8 cellular contexts compared by ENCODE assay signal in genomic region chr6:125779924-125780539, GRCh38. TPM values are rescaled to one million over a fixed set of nuclear protein-coding genes. Genes with fewer than 3 reads are reported as not detected.
DNase-seq lines count a peak whose midpoint lies in the region; ATAC-seq and TF ChIP-seq lines count a peak whose summit lies in the region.

No MANE protein-coding gene starts in this region.

- H3K36me3 ChIP-seq in GM23248 (ENCODE audit: low read depth) (no peaks in the 10 kb centered on the region), Karpas-422 (ENCODE audit: insufficient read depth, low read length) (no peaks in the 10 kb centered on the region)

- peak overlapping the region; percentile 94 for H2AFZ ChIP-seq in GM23248
- H2AFZ ChIP-seq in Karpas-422 (ENCODE audit: low read length) = peak overlapping the region; percentile 92

- peaks cover 14% of the 10 kb centered on the region for H3F3A ChIP-seq in GM23248 (ENCODE audit: insufficient read depth)

- in situ Hi-C loops in GM23248 (cut with MboI) = no loop called here

- H3K4me1 Mint-ChIP-seq in activated T-helper 17 cell treated with anti-CD3 and anti-CD28 coated beads, Interleukin-2, amount 50 U/mL, for 72 hours = peaks cover 8% of the 10 kb centered on the region
- peaks cover 12 to 15% of the 10 kb centered on the region in 2 donors for H3K4me1 Mint-ChIP-seq in natural killer cell treated with Interleukin-12 subunit alpha and Interleukin-12 subunit beta and Interleukin-15 and Interleukin-18, amount 100 ng/mL, for 72 hours (ENCODE audit: low read depth in 2 of 2)

- H3K4me2 ChIP-seq in GM23248 (ENCODE audit: unreplicated experiment) = peak overlapping the region; percentile 90
- H3K4me2 ChIP-seq in Karpas-422 (ENCODE audit: low read depth, low read length, poor library complexity, severe bottlenecking) = peak overlapping the region; percentile 96

- no peaks in the 10 kb centered on the region for H3K9me3 ChIP-seq in GM23248 (ENCODE audit: low read depth)
- H3K9me3 ChIP-seq in Karpas-422 (ENCODE audit: low read length) = no peaks in the 10 kb centered on the region

- ATAC-seq in activated T-helper 17 cell treated with anti-CD3 and anti-CD28 coated beads, Interleukin-2, amount 50 U/mL, for 72 hours (replicated peaks) = peak; percentile 83
- ATAC-seq in natural killer cell treated with Interleukin-12 subunit alpha and Interleukin-12 subunit beta and Interleukin-15 and Interleukin-18, amount 100 ng/mL, for 72 hours = peak; percentile 93

- H3K4me3 Mint-ChIP-seq in activated T-helper 17 cell treated with anti-CD3 and anti-CD28 coated beads, Interleukin-2, amount 50 U/mL, for 72 hours = no peak overlapping the region
- no peak overlapping the region for H3K4me3 Mint-ChIP-seq in natural killer cell treated with Interleukin-12 subunit alpha and Interleukin-12 subunit beta and Interleukin-15 and Interleukin-18, amount 100 ng/mL, for 72 hours

- H3K27ac Mint-ChIP-seq in activated T-helper 17 cell treated with anti-CD3 and anti-CD28 coated beads, Interleukin-2, amount 50 U/mL, for 72 hours = no peak overlapping the region
- H3K27ac Mint-ChIP-seq in natural killer cell treated with Interleukin-12 subunit alpha and Interleukin-12 subunit beta and Interleukin-15 and Interleukin-18, amount 100 ng/mL, for 72 hours = no peak overlapping the region

- DNase-seq in DMS79 treated with DMSO at 0.1 percent for 48 hours (lab: John Stamatoyannopoulos, UW) = peak; percentile 98
- DNase-seq in GM23248 = peak; percentile 95
- peak; percentile 97 for DNase-seq in Karpas-422
- peak; percentile 97 for DNase-seq in RKO (ENCODE audit: low spot score)
- DNase-seq in fibroblast of the aortic adventitia (ENCODE audit: low read depth) = peak; percentile 97
- DNase-seq in natural killer cell treated with Interleukin-12 subunit alpha and Interleukin-12 subunit beta and Interleukin-15 and Interleukin-18, amount 100 ng/mL, for 72 hours (ENCODE audit: low spot score) = peak; percentile 82
- peak; percentile 84 to 96 (median 90) for DNase-seq in stimulated activated naive CD4-positive, alpha-beta T cell (lab: John Stamatoyannopoulos, UW)

- H3K27me3 ChIP-seq in GM23248 (replicated peaks; ENCODE audit: insufficient read depth) = 0 out of 2 replicates have a peak, but pooled peaks cover under 1% of the 10 kb centered on the region
- H3K27me3 ChIP-seq in Karpas-422 (ENCODE audit: low read length) = no peaks in the 10 kb centered on the region

- no peaks in the 10 kb centered on the region for H3K27me3 Mint-ChIP-seq in activated T-helper 17 cell treated with anti-CD3 and anti-CD28 coated beads, Interleukin-2, amount 50 U/mL, for 72 hours
- peaks cover 0 to 3% of the 10 kb centered on the region in 2 donors for H3K27me3 Mint-ChIP-seq in natural killer cell treated with Interleukin-12 subunit alpha and Interleukin-12 subunit beta and Interleukin-15 and Interleukin-18, amount 100 ng/mL, for 72 hours

- H4K20me1 ChIP-seq in GM23248 (ENCODE audit: insufficient read depth) (no peaks in the 10 kb centered on the region), Karpas-422 (ENCODE audit: insufficient read depth, low read depth, low read length) (no peaks in the 10 kb centered on the region)

- H3K9ac ChIP-seq in GM23248 (peak overlapping the region; percentile 93), Karpas-422 (ENCODE audit: low read length) (peak overlapping the region; percentile 86)

- no peaks in the 10 kb centered on the region for H3K36me3 Mint-ChIP-seq in activated T-helper 17 cell treated with anti-CD3 and anti-CD28 coated beads, Interleukin-2, amount 50 U/mL, for 72 hours (ENCODE audit: low read depth)
- H3K36me3 Mint-ChIP-seq in natural killer cell treated with Interleukin-12 subunit alpha and Interleukin-12 subunit beta and Interleukin-15 and Interleukin-18, amount 100 ng/mL, for 72 hours = no peaks in the 10 kb centered on the region

- H3K9me2 ChIP-seq in GM23248 (ENCODE audit: insufficient read depth) (no peaks in the 10 kb centered on the region), Karpas-422 (replicated peaks; ENCODE audit: insufficient read depth, low read length) (no peaks in the 10 kb centered on the region)

- TF ChIP-seq CTCF in fibroblast of the aortic adventitia (IDR thresholded peaks at IDR 0.05; ENCODE audit: insufficient read depth, low read length) = peak; percentile 48

- H3K4me3 ChIP-seq in GM23248 = peak overlapping the region; percentile 89
- peak overlapping the region; percentile 82 for H3K4me3 ChIP-seq in Karpas-422 (ENCODE audit: low read length)
- peak overlapping the region; percentile 73 for H3K4me3 ChIP-seq in fibroblast of the aortic adventitia (ENCODE audit: low read depth, low read length)

- no peaks in the 10 kb centered on the region for H3K9me3 Mint-ChIP-seq in activated T-helper 17 cell treated with anti-CD3 and anti-CD28 coated beads, Interleukin-2, amount 50 U/mL, for 72 hours
- H3K9me3 Mint-ChIP-seq in natural killer cell treated with Interleukin-12 subunit alpha and Interleukin-12 subunit beta and Interleukin-15 and Interleukin-18, amount 100 ng/mL, for 72 hours = no peaks in the 10 kb centered on the region

- H3K27ac ChIP-seq in GM23248 (peak overlapping the region; percentile 95), Karpas-422 (ENCODE audit: low read length) (peak overlapping the region; percentile 96)

- 8 to 9% methylated on average over 17 of the region's 17 CpGs for WGBS in GM23248 (ENCODE audit: low coverage in 1 of 2, low lambda C conversion rate in 2 of 2, missing lambda C conversion rate in 2 of 2), 2 experiments

- peaks cover 16% of the 10 kb centered on the region for H3K79me2 ChIP-seq in GM23248 (ENCODE audit: insufficient read depth)
- peaks cover 34% of the 10 kb centered on the region for H3K79me2 ChIP-seq in Karpas-422 (ENCODE audit: low read length)

- H3K4me1 ChIP-seq in GM23248 (ENCODE audit: insufficient read depth) = peaks cover 23% of the 10 kb centered on the region; the same call in 1 of the 2 replicates
- H3K4me1 ChIP-seq in Karpas-422 (ENCODE audit: low read length) = peaks cover 35% of the 10 kb centered on the region

RNA-seq across cellular contexts. Expression of gene NCOA7, which starts 10.7 kb away (rescaled TPM):
- total RNA-seq in GM23248 (2014; rRNA removed; shearing (Covaris generic)) = 6.1 and 10.2 TPM in 2 replicates
- polyA plus RNA-seq in GM23248 (2016; fragmentation: Nextera tagmentation; extraction: Ambion mirVana) = 9.5 and 9.9 TPM in 2 replicates
- total RNA-seq in Karpas-422 (2014; rRNA removed; shearing (Covaris generic); ENCODE audit: low replicate concordance) = 28.6 and 34.2 TPM in 2 replicates
- total RNA-seq in activated T-helper 17 cell treated with anti-CD3 and anti-CD28 coated beads, Interleukin-2, amount 50 U/mL, for 72 hours = 10 to 100 TPM; 44.6 to 59.9 TPM
- total RNA-seq in fibroblast of the aortic adventitia (ENCODE audit: low replicate concordance) = 41.7 and 90.3 TPM in 2 replicates
- 10 to 100 TPM; 41.4 to 63.9 TPM for total RNA-seq in natural killer cell treated with Interleukin-12 subunit alpha and Interleukin-12 subunit beta and Interleukin-15 and Interleukin-18, amount 100 ng/mL, for 72 hours

RNA-seq across cellular contexts. Expression of gene HEY2, which starts 30.6 kb away (rescaled TPM):
- total RNA-seq in GM23248 (2014; rRNA removed; shearing (Covaris generic)) = not detected in 2 replicates
- polyA plus RNA-seq in GM23248 (2016; fragmentation: Nextera tagmentation; extraction: Ambion mirVana) = 0.13 TPM in 1 of 2 replicates, not detected in the other
- total RNA-seq in Karpas-422 (2014; rRNA removed; shearing (Covaris generic); ENCODE audit: low replicate concordance) = 0.07 and 0.11 TPM in 2 replicates
- under 1 TPM in 1 of 2 donors, not detected in 1; 0.09 TPM for total RNA-seq in activated T-helper 17 cell treated with anti-CD3 and anti-CD28 coated beads, Interleukin-2, amount 50 U/mL, for 72 hours
- 0.09 and 0.25 TPM in 2 replicates for total RNA-seq in fibroblast of the aortic adventitia (ENCODE audit: low replicate concordance)
- under 1 TPM in 1 of 2 donors, not detected in 1; 0.10 TPM for total RNA-seq in natural killer cell treated with Interleukin-12 subunit alpha and Interleukin-12 subunit beta and Interleukin-15 and Interleukin-18, amount 100 ng/mL, for 72 hours

Comparison
In these comparisons a context has a peak if more than half of its experiments do, and no peak if none do; other contexts are left out.
1. Peak in every context shown above with its lines: DNase-seq, ATAC-seq, H3K4me3 ChIP-seq and H3K27ac ChIP-seq.